8 cellular contexts compared by ENCODE assay signal in the genomic region with DNA sequence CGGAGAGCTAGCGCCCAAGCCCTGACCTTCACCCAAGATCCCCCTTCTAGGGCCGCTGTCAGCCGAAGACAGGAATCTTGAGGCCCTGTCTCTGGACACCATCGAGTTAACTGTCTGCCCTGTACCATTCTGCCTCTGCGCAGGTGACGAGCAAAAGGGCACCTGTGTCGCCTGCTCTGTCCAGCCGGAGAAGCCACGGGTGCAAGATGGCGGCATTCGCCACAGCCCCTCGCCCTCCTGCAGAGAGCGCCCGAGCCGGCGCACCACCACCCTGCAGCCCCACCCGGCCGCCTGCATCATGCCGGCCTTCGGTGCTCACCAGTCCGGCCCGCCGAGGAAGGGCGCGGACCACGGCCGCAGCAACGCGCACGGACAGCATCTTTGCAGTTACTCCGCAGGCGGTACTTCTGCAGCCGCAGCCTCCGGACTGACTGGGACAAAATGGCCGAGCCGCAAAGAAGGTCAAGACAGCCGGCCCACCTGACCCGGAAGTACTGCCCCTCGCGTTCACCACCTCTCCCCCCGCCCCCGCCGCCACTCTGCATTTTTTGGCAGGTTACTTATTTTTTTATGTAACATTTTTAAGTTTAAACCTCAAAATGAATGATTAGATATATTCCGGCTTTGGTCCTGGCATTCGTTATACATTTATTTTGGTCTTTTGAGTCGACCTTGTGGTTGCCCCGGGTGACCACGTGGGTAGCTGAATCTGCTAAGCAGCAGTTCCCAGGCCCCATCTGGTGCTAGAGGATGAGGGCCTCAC. TPM values are rescaled to one million over a fixed set of nuclear protein-coding genes. Genes with fewer than 3 reads are reported as not detected.
DNase-seq lines count a peak whose midpoint lies in the region; ATAC-seq and TF ChIP-seq lines count a peak whose summit lies in the region.

ATP5F1A (minus strand) TSS at position 444 of the 763 bp plus-strand sequence; CDS start at position 379, 65 bp downstream.

- H3K4me3 ChIP-seq in NT2/D1 (ENCODE audit: insufficient read length, low read depth), result peak within 1 kb of the TSS; percentile 76
- H3K4me3 ChIP-seq in mucosa of descending colon, result peak within 1 kb of the TSS; percentile 76

- peak; percentile 89 for DNase-seq in COR-L47 (lab: John Stamatoyannopoulos, UW)
- peak; percentile 49 for DNase-seq in HS-27A (ENCODE audit: low read depth)
- peak; percentile 42 for DNase-seq in NT2/D1 (ENCODE audit: low read depth, low spot score)
- peak; percentile 83 for DNase-seq in activated CD8-positive, alpha-beta memory T cell treated with anti-CD3 and anti-CD28 coated beads, Interleukin-2, amount 50 U/mL, for 4 hours
- DNase-seq in epidermal melanocyte (ENCODE audit: insufficient read length, low spot score), result peak; percentile 66
- DNase-seq in mucosa of descending colon, result peak; percentile 88 to 93 (median 90)
- DNase-seq in stimulated activated CD8-positive, alpha-beta memory T cell treated with anti-CD3 and anti-CD28 coated beads, Interleukin-4, amount 100 ng/mL, for 24 hours (ENCODE audit: low read depth), result peak; percentile 76

- H3K9me3 ChIP-seq in NT2/D1 (ENCODE audit: insufficient read depth, low read length), result no peaks in the 10 kb centered on the region
- no peaks in the 10 kb centered on the region for H3K9me3 ChIP-seq in mucosa of descending colon

- peaks cover 31% of the 10 kb centered on the region for H3K36me3 ChIP-seq in NT2/D1 (ENCODE audit: insufficient read depth, insufficient read length, low read length)
- peaks cover under 1% of the 10 kb centered on the region for H3K36me3 ChIP-seq in mucosa of descending colon (ENCODE audit: low read depth)

- H3K4me1 ChIP-seq in NT2/D1 (ENCODE audit: insufficient read depth, insufficient read length) (no peaks in the 10 kb centered on the region), mucosa of descending colon (ENCODE audit: low read depth) (peaks cover 13% of the 10 kb centered on the region)

- H3K9ac ChIP-seq in NT2/D1 (ENCODE audit: insufficient read length, low read depth), result peak within 1 kb of the TSS; percentile 89

- no peaks in the 10 kb centered on the region for H3K27me3 ChIP-seq in NT2/D1 (ENCODE audit: insufficient read depth, insufficient read length)

- no peak for TF ChIP-seq CTCF in mucosa of descending colon (IDR thresholded peaks at IDR 0.05)

- intact Hi-C loops in mucosa of descending colon (cut with DNase I, micrococcal nuclease), result no loop called here

- ATAC-seq in GM19467 (IDR thresholded peaks at IDR 0.05; ENCODE audit: unreplicated experiment) (peak; percentile 82), mucosa of descending colon (peak; percentile 95)

RNA-seq across cellular contexts. Expression of gene ATP5F1A, which starts in this region (rescaled TPM):
- total RNA-seq in mucosa of descending colon, result 100 to 1,000 TPM; 476 to 643 (median 622) TPM

Comparison
In these comparisons a context has a peak if more than half of its experiments do, and no peak if none do; other contexts are left out.
1. Peak in every context shown above with its lines: DNase-seq, ATAC-seq and H3K4me3 ChIP-seq.